3 cellular contexts compared by ENCODE assay signal in the genomic region with DNA sequence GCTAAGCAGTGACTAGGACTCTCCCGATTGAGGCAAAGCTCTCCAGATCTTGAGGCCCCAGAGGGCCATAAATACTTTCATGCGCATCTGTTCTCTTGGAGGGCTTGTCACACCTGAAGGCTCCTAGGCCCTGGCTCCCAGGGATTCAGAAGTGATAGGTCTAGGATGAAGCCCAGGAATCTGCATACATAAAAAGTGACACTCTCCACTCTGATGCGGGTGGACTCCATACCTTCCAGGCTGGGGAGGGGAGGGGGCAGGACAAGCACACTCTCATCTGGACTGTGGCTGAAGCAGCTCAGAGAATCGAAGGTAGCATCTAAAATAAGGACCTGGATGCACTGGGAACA.
TF ChIP-seq lines count a peak whose summit lies in the region.

No MANE protein-coding gene starts in this region.

TF ChIP-seq in HEK293, 187 proteins besides CTCF, POLR2A, EP300 and RAD21:
- TF ChIP-seq ZBTB20 (tag by site-specific recombination; IDR thresholded peaks at IDR 0.05): peak; percentile 88
- no peak for TF ChIP-seq ZNF837 (tag by site-specific recombination; IDR thresholded peaks at IDR 0.05)

TF ChIP-seq in K562, 482 proteins besides CTCF, POLR2A, EP300 and RAD21:
- no peak for TF ChIP-seq RBBP5 (IDR thresholded peaks at IDR 0.05; ENCODE audit: borderline replicate concordance, insufficient read depth, low read length, poor library complexity, severe bottlenecking)
- TF ChIP-seq MEF2A (IDR thresholded peaks at IDR 0.05; ENCODE audit: control insufficient read depth, low read depth, low read length): no peak
- no peak for TF ChIP-seq ZNF668 (CRISPR knock-in tag; IDR thresholded peaks at IDR 0.05)
- TF ChIP-seq ZNF253 (CRISPR knock-in tag; conservative IDR thresholded peaks at IDR 0.05): no peak
- TF ChIP-seq SRSF9 (IDR thresholded peaks at IDR 0.05; ENCODE audit: borderline replicate concordance, low read depth, low read length): no peak
- no peak for TF ChIP-seq LEF1 (IDR thresholded peaks at IDR 0.05)
- TF ChIP-seq CBFA2T3 (IDR thresholded peaks at IDR 0.05): peak; percentile 14; the same call in 1 of the 2 replicates

TF ChIP-seq in GM23338, 12 proteins besides CTCF, POLR2A, EP300 and RAD21:
- no peak for TF ChIP-seq STAT1 (IDR thresholded peaks at IDR 0.05; ENCODE audit: unreplicated experiment)
- TF ChIP-seq, protein P1, sequence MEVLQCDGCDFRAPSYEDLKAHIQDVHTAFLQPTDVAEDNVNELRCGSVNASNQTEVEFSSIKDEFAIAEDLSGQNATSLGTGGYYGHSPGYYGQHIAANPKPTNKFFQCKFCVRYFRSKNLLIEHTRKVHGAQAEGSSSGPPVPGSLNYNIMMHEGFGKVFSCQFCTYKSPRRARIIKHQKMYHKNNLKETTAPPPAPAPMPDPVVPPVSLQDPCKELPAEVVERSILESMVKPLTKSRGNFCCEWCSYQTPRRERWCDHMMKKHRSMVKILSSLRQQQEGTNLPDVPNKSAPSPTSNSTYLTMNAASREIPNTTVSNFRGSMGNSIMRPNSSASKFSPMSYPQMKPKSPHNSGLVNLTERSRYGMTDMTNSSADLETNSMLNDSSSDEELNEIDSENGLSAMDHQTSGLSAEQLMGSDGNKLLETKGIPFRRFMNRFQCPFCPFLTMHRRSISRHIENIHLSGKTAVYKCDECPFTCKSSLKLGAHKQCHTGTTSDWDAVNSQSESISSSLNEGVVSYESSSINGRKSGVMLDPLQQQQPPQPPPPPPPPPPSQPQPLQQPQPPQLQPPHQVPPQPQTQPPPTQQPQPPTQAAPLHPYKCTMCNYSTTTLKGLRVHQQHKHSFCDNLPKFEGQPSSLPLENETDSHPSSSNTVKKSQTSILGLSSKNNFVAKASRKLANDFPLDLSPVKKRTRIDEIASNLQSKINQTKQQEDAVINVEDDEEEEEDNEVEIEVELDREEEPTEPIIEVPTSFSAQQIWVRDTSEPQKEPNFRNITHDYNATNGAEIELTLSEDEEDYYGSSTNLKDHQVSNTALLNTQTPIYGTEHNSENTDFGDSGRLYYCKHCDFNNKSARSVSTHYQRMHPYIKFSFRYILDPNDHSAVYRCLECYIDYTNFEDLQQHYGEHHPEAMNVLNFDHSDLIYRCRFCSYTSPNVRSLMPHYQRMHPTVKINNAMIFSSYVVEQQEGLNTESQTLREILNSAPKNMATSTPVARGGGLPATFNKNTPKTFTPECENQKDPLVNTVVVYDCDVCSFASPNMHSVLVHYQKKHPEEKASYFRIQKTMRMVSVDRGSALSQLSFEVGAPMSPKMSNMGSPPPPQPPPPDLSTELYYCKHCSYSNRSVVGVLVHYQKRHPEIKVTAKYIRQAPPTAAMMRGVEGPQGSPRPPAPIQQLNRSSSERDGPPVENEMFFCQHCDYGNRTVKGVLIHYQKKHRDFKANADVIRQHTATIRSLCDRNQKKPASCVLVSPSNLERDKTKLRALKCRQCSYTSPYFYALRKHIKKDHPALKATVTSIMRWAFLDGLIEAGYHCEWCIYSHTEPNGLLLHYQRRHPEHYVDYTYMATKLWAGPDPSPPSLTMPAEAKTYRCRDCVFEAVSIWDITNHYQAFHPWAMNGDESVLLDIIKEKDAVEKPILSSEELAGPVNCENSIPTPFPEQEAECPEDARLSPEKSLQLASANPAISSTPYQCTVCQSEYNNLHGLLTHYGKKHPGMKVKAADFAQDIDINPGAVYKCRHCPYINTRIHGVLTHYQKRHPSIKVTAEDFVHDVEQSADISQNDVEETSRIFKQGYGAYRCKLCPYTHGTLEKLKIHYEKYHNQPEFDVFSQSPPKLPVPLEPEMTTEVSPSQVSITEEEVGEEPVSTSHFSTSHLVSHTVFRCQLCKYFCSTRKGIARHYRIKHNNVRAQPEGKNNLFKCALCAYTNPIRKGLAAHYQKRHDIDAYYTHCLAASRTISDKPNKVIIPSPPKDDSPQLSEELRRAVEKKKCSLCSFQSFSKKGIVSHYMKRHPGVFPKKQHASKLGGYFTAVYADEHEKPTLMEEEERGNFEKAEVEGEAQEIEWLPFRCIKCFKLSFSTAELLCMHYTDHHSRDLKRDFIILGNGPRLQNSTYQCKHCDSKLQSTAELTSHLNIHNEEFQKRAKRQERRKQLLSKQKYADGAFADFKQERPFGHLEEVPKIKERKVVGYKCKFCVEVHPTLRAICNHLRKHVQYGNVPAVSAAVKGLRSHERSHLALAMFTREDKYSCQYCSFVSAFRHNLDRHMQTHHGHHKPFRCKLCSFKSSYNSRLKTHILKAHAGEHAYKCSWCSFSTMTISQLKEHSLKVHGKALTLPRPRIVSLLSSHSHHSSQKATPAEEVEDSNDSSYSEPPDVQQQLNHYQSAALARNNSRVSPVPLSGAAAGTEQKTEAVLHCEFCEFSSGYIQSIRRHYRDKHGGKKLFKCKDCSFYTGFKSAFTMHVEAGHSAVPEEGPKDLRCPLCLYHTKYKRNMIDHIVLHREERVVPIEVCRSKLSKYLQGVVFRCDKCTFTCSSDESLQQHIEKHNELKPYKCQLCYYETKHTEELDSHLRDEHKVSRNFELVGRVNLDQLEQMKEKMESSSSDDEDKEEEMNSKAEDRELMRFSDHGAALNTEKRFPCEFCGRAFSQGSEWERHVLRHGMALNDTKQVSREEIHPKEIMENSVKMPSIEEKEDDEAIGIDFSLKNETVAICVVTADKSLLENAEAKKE (CRISPR knock-in tag; IDR thresholded peaks at IDR 0.05): no peak
- no peak for TF ChIP-seq JUNB (IDR thresholded peaks at IDR 0.05; ENCODE audit: unreplicated experiment)
- TF ChIP-seq EZH2phosphoT487 (IDR thresholded peaks at IDR 0.05; ENCODE audit: unreplicated experiment): no peak
- no peak for TF ChIP-seq REST (IDR thresholded peaks at IDR 0.05; ENCODE audit: unreplicated experiment)
- no peak for TF ChIP-seq POLR2AphosphoS5 (IDR thresholded peaks at IDR 0.05; ENCODE audit: low read depth)
- TF ChIP-seq ZNF114 (CRISPR knock-in tag; IDR thresholded peaks at IDR 0.05): no peak
- no peak for TF ChIP-seq EZH2 (IDR thresholded peaks at IDR 0.05; ENCODE audit: low read depth, unreplicated experiment)
- no peak for TF ChIP-seq CREB1 (CRISPR knock-in tag; IDR thresholded peaks at IDR 0.05; ENCODE audit: low read depth)
- TF ChIP-seq, protein P2, sequence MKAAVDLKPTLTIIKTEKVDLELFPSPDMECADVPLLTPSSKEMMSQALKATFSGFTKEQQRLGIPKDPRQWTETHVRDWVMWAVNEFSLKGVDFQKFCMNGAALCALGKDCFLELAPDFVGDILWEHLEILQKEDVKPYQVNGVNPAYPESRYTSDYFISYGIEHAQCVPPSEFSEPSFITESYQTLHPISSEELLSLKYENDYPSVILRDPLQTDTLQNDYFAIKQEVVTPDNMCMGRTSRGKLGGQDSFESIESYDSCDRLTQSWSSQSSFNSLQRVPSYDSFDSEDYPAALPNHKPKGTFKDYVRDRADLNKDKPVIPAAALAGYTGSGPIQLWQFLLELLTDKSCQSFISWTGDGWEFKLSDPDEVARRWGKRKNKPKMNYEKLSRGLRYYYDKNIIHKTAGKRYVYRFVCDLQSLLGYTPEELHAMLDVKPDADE (IDR thresholded peaks at IDR 0.05): no peak
